In the genomic region with DNA sequence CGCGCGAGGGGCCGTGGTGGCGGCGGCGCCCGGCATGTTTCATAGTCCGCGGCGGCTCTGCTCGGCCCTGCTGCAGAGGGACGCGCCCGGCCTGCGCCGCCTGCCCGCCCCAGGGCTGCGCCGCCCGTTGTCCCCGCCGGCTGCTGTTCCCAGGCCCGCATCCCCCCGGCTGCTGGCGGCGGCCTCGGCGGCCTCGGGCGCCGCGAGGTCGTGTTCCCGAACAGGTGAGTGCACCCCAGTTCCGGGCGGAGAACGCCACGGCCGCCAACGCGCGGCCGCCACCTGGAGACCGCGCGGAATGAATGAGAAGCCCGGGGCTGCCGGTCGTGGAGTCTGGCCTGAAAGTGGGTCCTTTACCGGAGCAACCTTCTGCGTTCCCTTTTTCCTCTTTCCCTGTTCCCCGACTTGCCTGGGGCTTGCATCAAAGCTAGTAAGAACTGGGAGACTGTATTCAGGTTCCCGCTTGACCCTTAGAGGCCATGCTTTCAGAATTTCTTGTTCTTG, we compare ENCODE assay signal across 8 cellular contexts. TPM values are rescaled to one million over a fixed set of nuclear protein-coding genes. Genes with fewer than 3 reads are reported as not detected.
DNase-seq lines count a peak whose midpoint lies in the region; ATAC-seq and TF ChIP-seq lines count a peak whose summit lies in the region.

No MANE protein-coding gene starts in this region.

- H3K9me3 ChIP-seq in SU-DHL-6 (ENCODE audit: insufficient read depth, low read length) = no peaks in the 10 kb centered on the region

- no peaks in the 10 kb centered on the region for H3K9me3 Mint-ChIP-seq in MCF 10A (ENCODE audit: unreplicated experiment)

- H3K4me2 ChIP-seq in SU-DHL-6 (ENCODE audit: low read depth, low read length, poor library complexity, severe bottlenecking) = peak overlapping the region; percentile 63

- TF ChIP-seq CTCF in BJ (IDR thresholded peaks at IDR 0.05; ENCODE audit: insufficient read depth, low read depth, low read length) (peak; percentile 12; the same call in 1 of the 2 replicates), SU-DHL-6 (IDR thresholded peaks at IDR 0.05; ENCODE audit: insufficient read depth, low read length, poor library complexity, severe bottlenecking) (no peak), MCF 10A (IDR thresholded peaks at IDR 0.05; ENCODE audit: unreplicated experiment) (no peak)

- H3K27ac ChIP-seq in SU-DHL-6 (ENCODE audit: low read depth, low read length) (peak overlapping the region; percentile 76), layer of hippocampus (ENCODE audit: low read depth, low read length) (peak overlapping the region; percentile 84)

- no peaks in the 10 kb centered on the region for H4K20me1 ChIP-seq in SU-DHL-6 (ENCODE audit: low read depth, low read length)

- ATAC-seq in GM19023 (IDR thresholded peaks at IDR 0.05; ENCODE audit: unreplicated experiment) (peak; percentile 42), HG03175 (IDR thresholded peaks at IDR 0.05; ENCODE audit: unreplicated experiment) (peak; percentile 34)

- DNase-seq in BJ (ENCODE audit: low read depth) (no peak), MCF 10A (ENCODE audit: unreplicated experiment) (peak; percentile 46), NCI-H226 (no peak)
- peak; percentile 54 to 59 for DNase-seq in stimulated activated CD4-positive, alpha-beta T cell treated with anti-CD3 and anti-CD28 coated beads, Interleukin-2, amount 100 ng/mL, for 24 hours

- intact Hi-C loops in MCF 10A (cut with micrococcal nuclease) = loop anchor here (5.0 kb wide), 3 partner anchors 66 to 226 kb away; no protein-coding TSS in a partner anchor

- POLR2A ChIA-PET in BJ (lab: Charles Lee) = no interaction called here
- POLR2A ChIA-PET in MCF 10A (lab: Yijun Ruan, JAX) = interaction anchor here (0.6 to 8.1 kb wide), 28 partner anchors 9 to 821 kb away, joined by 3 to 107 read pairs (median 4); partner anchors contain the start of genes ELF2, NAA15, NDUFC1 and SETD7

- H3K36me3 Mint-ChIP-seq in MCF 10A (ENCODE audit: insufficient read depth, unreplicated experiment) = peaks cover 14% of the 10 kb centered on the region

- H3K4me3 ChIP-seq in BJ (ENCODE audit: low read depth, low read length) (peak overlapping the region; percentile 59), SU-DHL-6 (ENCODE audit: insufficient read depth, low read length, poor library complexity, severe bottlenecking) (peak overlapping the region; percentile 88)

- no TSS peak for BruUV-seq in MCF 10A (replicated peaks; lab: Mats Ljungman, UMichigan)

- H3K9ac ChIP-seq in SU-DHL-6 (ENCODE audit: low read length) = peak overlapping the region; percentile 79

- no peaks in the 10 kb centered on the region for H3K27me3 Mint-ChIP-seq in MCF 10A (ENCODE audit: insufficient read depth, unreplicated experiment)

- H3K27ac Mint-ChIP-seq in MCF 10A (ENCODE audit: low read depth, unreplicated experiment) = peak overlapping the region; percentile 95

- H3K36me3 ChIP-seq in BJ (ENCODE audit: control insufficient read depth, insufficient read depth, low read length) = no peaks in the 10 kb centered on the region
- no peaks in the 10 kb centered on the region for H3K36me3 ChIP-seq in SU-DHL-6 (ENCODE audit: low read length)

- CTCF ChIA-PET in BJ (lab: Yijun Ruan, JAX) = no interaction called here
- CTCF ChIA-PET in MCF 10A (lab: Yijun Ruan, JAX) = interaction anchor here (0.6 to 7.1 kb wide), 7 partner anchors 8 to 706 kb away, joined by 3 to 84 read pairs (median 3); no protein-coding TSS in a partner anchor

- H3K4me3 Mint-ChIP-seq in MCF 10A (ENCODE audit: unreplicated experiment) = peak overlapping the region; percentile 72

- no peaks in the 10 kb centered on the region for H3K27me3 ChIP-seq in BJ (ENCODE audit: control insufficient read depth, insufficient read depth, low read length)
- no peaks in the 10 kb centered on the region for H3K27me3 ChIP-seq in SU-DHL-6 (ENCODE audit: low read length)
- no peaks in the 10 kb centered on the region for H3K27me3 ChIP-seq in layer of hippocampus (ENCODE audit: control insufficient read depth, insufficient read depth, low read length)

- peak overlapping the region; percentile 34 for H2AFZ ChIP-seq in SU-DHL-6 (ENCODE audit: low read depth, low read length, severe bottlenecking)

- no peaks in the 10 kb centered on the region for H3K9me2 ChIP-seq in SU-DHL-6 (replicated peaks; ENCODE audit: insufficient read depth, low read length)

- H3K79me2 ChIP-seq in SU-DHL-6 (ENCODE audit: insufficient read depth, low read length) = peaks cover 48% of the 10 kb centered on the region

- H3K4me1 Mint-ChIP-seq in MCF 10A (ENCODE audit: insufficient read depth, unreplicated experiment) = peaks cover 38% of the 10 kb centered on the region

- 0 out of 2 replicates have a peak, but pooled peaks cover 4% of the 10 kb centered on the region for H3F3A ChIP-seq in SU-DHL-6 (ENCODE audit: insufficient read depth)

RNA-seq across cellular contexts. Expression of gene NOCT, which starts 0.4 kb away (rescaled TPM):
- polyA plus RNA-seq in BJ (2011; rRNA removed) = 4.4 and 5.6 TPM in 2 replicates
- 18.3 and 20.1 TPM in 2 replicates for polyA minus RNA-seq in BJ (2011; rRNA and poly(A)+ RNA removed)
- 16.5 and 25.5 TPM in 2 replicates for total RNA-seq in MCF 10A (2022)

Comparison
In these comparisons a context has a peak if more than half of its experiments do, and no peak if none do; other contexts are left out.
1. DNase-seq: peak in MCF 10A (single experiment) and stimulated activated CD4-positive, alpha-beta T cell treated with anti-CD3 and anti-CD28 coated beads, Interleukin-2, amount 100 ng/mL, for 24 hours (2 of 2); none in BJ (single experiment) and NCI-H226 (single experiment).